ENCODE assay signal across 31 cellular contexts in genomic region chr9:18910435-18910834, GRCh38.
DNase-seq lines count a peak whose midpoint lies in the region; ATAC-seq, FAIRE-seq and TF ChIP-seq lines count a peak whose summit lies in the region.
"Had no signal": no experiment of that assay in that cellular context is flagged by ENCODE, and none has a peak within 500 bp of the region (broad histone marks: within the 10 kb centered on the region; RNA-seq: fewer than 3 reads in every experiment).

No MANE protein-coding gene starts in this region.

- TF ChIP-seq CTCF in cardiac muscle cell (IDR thresholded peaks at IDR 0.05; ENCODE audit: low read depth, low read length) (no peak), right atrium auricular region (IDR thresholded peaks at IDR 0.05) (no peak), smooth muscle cell (IDR thresholded peaks at IDR 0.05; ENCODE audit: borderline replicate concordance, insufficient read depth, poor library complexity, severe bottlenecking) (no peak)

- H3F3A ChIP-seq in smooth muscle cell (ENCODE audit: low read depth): peaks cover 6% of the 10 kb centered on the region

- ATAC-seq in HG02870 (IDR thresholded peaks at IDR 0.05; ENCODE audit: unreplicated experiment): no peak
- no peak for ATAC-seq in HG02763 (IDR thresholded peaks at IDR 0.05; ENCODE audit: unreplicated experiment)
- ATAC-seq: activated naive CD4-positive, alpha-beta T cell treated with anti-CD3 and anti-CD28 coated beads, Interleukin-2, amount 50 U/mL, for 72 hours; CD8-positive, alpha-beta T cell; left ventricle myocardium superior; right lobe of liver had no signal

- no peaks in the 10 kb centered on the region for H4K20me1 ChIP-seq in smooth muscle cell (ENCODE audit: low read depth)

- H3K4me3 ChIP-seq in cardiac muscle cell (no peak overlapping the region), right atrium auricular region (no peak overlapping the region), smooth muscle cell (no peak overlapping the region)
- H3K4me3 ChIP-seq: right lobe of liver, tibial artery had no signal

- H2AFZ ChIP-seq in smooth muscle cell (ENCODE audit: low read depth): peak overlapping the region; percentile 22

- 43% methylated on average over 2 of the region's 2 CpGs for WGBS in smooth muscle cell (ENCODE audit: low lambda C conversion rate)

- H3K4me2 ChIP-seq in smooth muscle cell: peak overlapping the region; percentile 47
- H3K4me2 ChIP-seq: KMS-11 had no signal

- DNase-seq in cardiac muscle cell (ENCODE audit: low read depth in 1 of 2, low spot score in 1 of 2) (no peak), right atrium auricular region (ENCODE audit: low spot score) (no peak), RCC 7860 (ENCODE audit: low spot score) (peak; percentile 44), glomerular visceral epithelial cell (ENCODE audit: extremely low spot score) (peak; percentile 40), smooth muscle cell (lab: John Stamatoyannopoulos, UW; ENCODE audit: unreplicated experiment) (no peak), activated T-cell treated with anti-CD3 and anti-CD28 coated beads for 4 hours (no peak)
- DNase-seq: activated CD4-positive, alpha-beta T cell treated with anti-CD3 and anti-CD28 coated beads for 48 hours; activated CD8-positive, alpha-beta memory T cell treated with anti-CD3 and anti-CD28 coated beads for 24 hours; CD8-positive, alpha-beta T cell; effector CD4-positive, alpha-beta T cell; glutamatergic neuron; left ventricle myocardium superior; MV-4-11; NCI-H2171; NCI-H524; posterior cingulate gyrus; right lobe of liver; stimulated activated CD4-positive, alpha-beta T cell treated with anti-CD3 and anti-CD28 coated beads, Interleukin-4, amount 100 ng/mL, for 24 hours; SW 1271; T-helper 9 cell; tibial artery; WERI-Rb-1 had no signal

- H3K27me3 ChIP-seq in cardiac muscle cell: no peaks in the 10 kb centered on the region
- no peaks in the 10 kb centered on the region for H3K27me3 ChIP-seq in right atrium auricular region
- H3K27me3 ChIP-seq in smooth muscle cell (ENCODE audit: low read depth): no peaks in the 10 kb centered on the region
- H3K27me3 ChIP-seq: right lobe of liver, tibial artery had no signal

- no peaks in the 10 kb centered on the region for H3K79me2 ChIP-seq in smooth muscle cell (ENCODE audit: low read depth)

- H3K36me3 ChIP-seq in cardiac muscle cell (no peaks in the 10 kb centered on the region), right atrium auricular region (no peaks in the 10 kb centered on the region), smooth muscle cell (ENCODE audit: low read depth) (no peaks in the 10 kb centered on the region)
- H3K36me3 ChIP-seq: right lobe of liver, tibial artery, WERI-Rb-1 had no signal

- H3K9me3 ChIP-seq in cardiac muscle cell (ENCODE audit: low read depth): no peaks in the 10 kb centered on the region
- no peaks in the 10 kb centered on the region for H3K9me3 ChIP-seq in right atrium auricular region
- H3K9me3 ChIP-seq in smooth muscle cell (replicated peaks; ENCODE audit: low read depth): no peaks in the 10 kb centered on the region
- H3K9me3 ChIP-seq: right lobe of liver, tibial artery had no signal

- H3K27ac ChIP-seq in cardiac muscle cell (peak overlapping the region; percentile 41), right atrium auricular region (no peak overlapping the region), smooth muscle cell (ENCODE audit: low read depth) (peak overlapping the region; percentile 41)
- H3K27ac ChIP-seq: HL-60, KMS-11, right lobe of liver, tibial artery, WERI-Rb-1 had no signal

- peaks cover 15% of the 10 kb centered on the region for H3K4me1 ChIP-seq in cardiac muscle cell (ENCODE audit: low read depth)
- no peaks in the 10 kb centered on the region for H3K4me1 ChIP-seq in right atrium auricular region
- H3K4me1 ChIP-seq in smooth muscle cell (ENCODE audit: low read depth): peaks cover 8% of the 10 kb centered on the region
- H3K4me1 ChIP-seq: right lobe of liver, tibial artery had no signal

- H3K9ac ChIP-seq in smooth muscle cell (ENCODE audit: low read depth): no peak overlapping the region
- H3K9ac ChIP-seq: KMS-11 had no signal

- peak; percentile 67 for FAIRE-seq in RCC 7860 (lab: Jason Lieb, UNC)
- FAIRE-seq: A204.1, bronchial epithelial cell, colon, GM18507 had no signal

Comparison
In these comparisons a context has a peak if more than half of its experiments do, and no peak if none do; other contexts are left out.
1. H3K27ac ChIP-seq: peak in cardiac muscle cell (single experiment) and smooth muscle cell (single experiment); none in right atrium auricular region (0 of 2).
2. DNase-seq: peak in RCC 7860 (single experiment) and glomerular visceral epithelial cell (single experiment); none in cardiac muscle cell (0 of 2), right atrium auricular region (single experiment), smooth muscle cell (single experiment) and activated T-cell treated with anti-CD3 and anti-CD28 coated beads for 4 hours (single experiment).